1 cellular context compared by ENCODE assay signal in the genomic region with DNA sequence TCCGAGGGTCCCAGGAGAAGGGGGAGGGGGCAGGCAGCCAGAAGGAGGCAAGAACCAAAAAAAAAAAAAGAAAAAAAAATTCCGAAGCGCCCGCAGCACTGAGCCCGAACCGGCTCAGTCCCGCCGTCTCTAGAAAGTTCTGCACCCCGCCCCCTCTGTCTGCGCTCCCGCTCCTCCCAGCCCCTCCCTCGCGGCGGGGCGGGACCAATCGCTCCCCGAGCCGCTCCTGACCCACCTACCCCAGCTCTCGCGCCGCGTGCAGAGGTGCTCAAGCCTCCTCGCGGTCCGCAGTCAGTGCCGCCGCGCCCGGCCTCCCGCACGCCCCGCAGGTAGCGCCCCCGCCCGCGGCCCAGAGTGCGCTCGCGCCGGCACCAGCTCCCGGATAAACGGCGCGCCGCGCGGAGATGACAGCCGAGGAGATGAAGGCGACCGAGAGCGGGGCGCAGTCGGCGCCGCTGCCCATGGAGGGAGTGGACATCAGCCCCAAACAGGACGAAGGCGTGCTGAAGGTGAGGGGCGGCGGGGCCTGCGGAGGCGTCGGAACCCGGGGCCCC.
TF ChIP-seq lines count a peak whose summit lies in the region.

A gene with protein sequence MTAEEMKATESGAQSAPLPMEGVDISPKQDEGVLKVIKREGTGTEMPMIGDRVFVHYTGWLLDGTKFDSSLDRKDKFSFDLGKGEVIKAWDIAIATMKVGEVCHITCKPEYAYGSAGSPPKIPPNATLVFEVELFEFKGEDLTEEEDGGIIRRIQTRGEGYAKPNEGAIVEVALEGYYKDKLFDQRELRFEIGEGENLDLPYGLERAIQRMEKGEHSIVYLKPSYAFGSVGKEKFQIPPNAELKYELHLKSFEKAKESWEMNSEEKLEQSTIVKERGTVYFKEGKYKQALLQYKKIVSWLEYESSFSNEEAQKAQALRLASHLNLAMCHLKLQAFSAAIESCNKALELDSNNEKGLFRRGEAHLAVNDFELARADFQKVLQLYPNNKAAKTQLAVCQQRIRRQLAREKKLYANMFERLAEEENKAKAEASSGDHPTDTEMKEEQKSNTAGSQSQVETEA (plus strand): TSS at position 235 of the 554 bp plus-strand sequence. CDS start 170 bp downstream, at position 405.

TF ChIP-seq in HepG2, 621 proteins besides CTCF, POLR2A, EP300 and RAD21 (continued from another document and continues in another):
- TF ChIP-seq CENPT (CRISPR knock-in tag; IDR thresholded peaks at IDR 0.05; ENCODE audit: low read depth) (peak; percentile 48; the same call in 1 of the 2 replicates), ZNF430 (CRISPR knock-in tag; IDR thresholded peaks at IDR 0.05) (peak; percentile 87), ZNF567 (CRISPR knock-in tag; IDR thresholded peaks at IDR 0.05; ENCODE audit: borderline replicate concordance) (no peak), MIXL1 (CRISPR knock-in tag; IDR thresholded peaks at IDR 0.05) (0 out of 2 replicates have a peak, but pooled peaks have one; percentile 17), ZNF777 (CRISPR knock-in tag; IDR thresholded peaks at IDR 0.05) (peak; percentile 66), EED (CRISPR knock-in tag; IDR thresholded peaks at IDR 0.05) (peak; percentile 78; the same call in 1 of the 2 replicates), HNF4A (CRISPR knock-in tag; IDR thresholded peaks at IDR 0.05) (no peak), ZNF772 (CRISPR knock-in tag; IDR thresholded peaks at IDR 0.05) (peak; percentile 59; the same call in 1 of the 2 replicates), MTA1 (CRISPR knock-in tag; IDR thresholded peaks at IDR 0.05; ENCODE audit: borderline replicate concordance) (peak; percentile 79; the same call in 1 of the 2 replicates), ZNF883 (CRISPR knock-in tag; IDR thresholded peaks at IDR 0.05; ENCODE audit: not compliant biosample characterization) (peak; percentile 54), SAP130 (CRISPR knock-in tag; IDR thresholded peaks at IDR 0.05; ENCODE audit: low read depth) (peak; percentile 83), RFXAP (CRISPR knock-in tag; IDR thresholded peaks at IDR 0.05; ENCODE audit: borderline replicate concordance) (peak; percentile 63; the same call in 1 of the 2 replicates), ZSCAN25 (CRISPR knock-in tag; IDR thresholded peaks at IDR 0.05) (peak; percentile 65; the same call in 1 of the 2 replicates), KLF11 (CRISPR knock-in tag; IDR thresholded peaks at IDR 0.05) (0 out of 2 replicates have a peak, but pooled peaks have one; percentile 37), ZSCAN21 (CRISPR knock-in tag; IDR thresholded peaks at IDR 0.05; ENCODE audit: borderline replicate concordance) (peak; percentile 89; the same call in 1 of the 2 replicates), ZNF629 (CRISPR knock-in tag; conservative IDR thresholded peaks at IDR 0.05) (0 out of 2 replicates have a peak, but pooled peaks have one; percentile 18), ZNF607 (CRISPR knock-in tag; IDR thresholded peaks at IDR 0.05; ENCODE audit: borderline replicate concordance) (no peak), MTF2 (CRISPR knock-in tag; IDR thresholded peaks at IDR 0.05; ENCODE audit: borderline replicate concordance) (no peak), NFYC (CRISPR knock-in tag; IDR thresholded peaks at IDR 0.05) (peak; percentile 56), HOXA3 (CRISPR knock-in tag; IDR thresholded peaks at IDR 0.05) (peak; percentile 61; the same call in 1 of the 2 replicates), FOXO1 (CRISPR knock-in tag; IDR thresholded peaks at IDR 0.05) (peak; percentile 39; the same call in 1 of the 2 replicates), SMAD1 (CRISPR knock-in tag; IDR thresholded peaks at IDR 0.05; ENCODE audit: borderline replicate concordance, low read depth) (0 out of 2 replicates have a peak, but pooled peaks have one; percentile 34), ZNF709 (CRISPR knock-in tag; IDR thresholded peaks at IDR 0.05) (peak; percentile 95), MED1 (CRISPR knock-in tag; IDR thresholded peaks at IDR 0.05) (peak; percentile 59), SP1 (IDR thresholded peaks at IDR 0.05) (no peak), SP1 (CRISPR knock-in tag; IDR thresholded peaks at IDR 0.05) (peak; percentile 22; the same call in 1 of the 2 replicates), KLF16 (CRISPR knock-in tag; IDR thresholded peaks at IDR 0.05) (peak in 1 of 2 experiments; percentile 63; a peak in 1 of 4 replicates), ZNF552 (CRISPR knock-in tag; IDR thresholded peaks at IDR 0.05; ENCODE audit: borderline replicate concordance) (0 out of 2 replicates have a peak, but pooled peaks have one; percentile 25), KLF15 (CRISPR knock-in tag; IDR thresholded peaks at IDR 0.05; ENCODE audit: borderline replicate concordance) (peak; percentile 72; the same call in 1 of the 2 replicates), HES4 (CRISPR knock-in tag; IDR thresholded peaks at IDR 0.05; ENCODE audit: borderline replicate concordance) (peak; percentile 97), MATR3 (CRISPR knock-in tag; IDR thresholded peaks at IDR 0.05) (no peak), ELF3 (CRISPR knock-in tag; IDR thresholded peaks at IDR 0.05) (peak; percentile 49), ZNF225 (CRISPR knock-in tag; IDR thresholded peaks at IDR 0.05) (0 out of 2 replicates have a peak, but pooled peaks have one; percentile 58), ZNF768 (CRISPR knock-in tag; IDR thresholded peaks at IDR 0.05) (peak; percentile 42; the same call in 1 of the 2 replicates), ZNF510 (CRISPR knock-in tag; IDR thresholded peaks at IDR 0.05; ENCODE audit: low read depth) (no peak), ZNF839 (CRISPR knock-in tag; IDR thresholded peaks at IDR 0.05; ENCODE audit: borderline replicate concordance) (no peak)
- TF ChIP-seq, protein P1, sequence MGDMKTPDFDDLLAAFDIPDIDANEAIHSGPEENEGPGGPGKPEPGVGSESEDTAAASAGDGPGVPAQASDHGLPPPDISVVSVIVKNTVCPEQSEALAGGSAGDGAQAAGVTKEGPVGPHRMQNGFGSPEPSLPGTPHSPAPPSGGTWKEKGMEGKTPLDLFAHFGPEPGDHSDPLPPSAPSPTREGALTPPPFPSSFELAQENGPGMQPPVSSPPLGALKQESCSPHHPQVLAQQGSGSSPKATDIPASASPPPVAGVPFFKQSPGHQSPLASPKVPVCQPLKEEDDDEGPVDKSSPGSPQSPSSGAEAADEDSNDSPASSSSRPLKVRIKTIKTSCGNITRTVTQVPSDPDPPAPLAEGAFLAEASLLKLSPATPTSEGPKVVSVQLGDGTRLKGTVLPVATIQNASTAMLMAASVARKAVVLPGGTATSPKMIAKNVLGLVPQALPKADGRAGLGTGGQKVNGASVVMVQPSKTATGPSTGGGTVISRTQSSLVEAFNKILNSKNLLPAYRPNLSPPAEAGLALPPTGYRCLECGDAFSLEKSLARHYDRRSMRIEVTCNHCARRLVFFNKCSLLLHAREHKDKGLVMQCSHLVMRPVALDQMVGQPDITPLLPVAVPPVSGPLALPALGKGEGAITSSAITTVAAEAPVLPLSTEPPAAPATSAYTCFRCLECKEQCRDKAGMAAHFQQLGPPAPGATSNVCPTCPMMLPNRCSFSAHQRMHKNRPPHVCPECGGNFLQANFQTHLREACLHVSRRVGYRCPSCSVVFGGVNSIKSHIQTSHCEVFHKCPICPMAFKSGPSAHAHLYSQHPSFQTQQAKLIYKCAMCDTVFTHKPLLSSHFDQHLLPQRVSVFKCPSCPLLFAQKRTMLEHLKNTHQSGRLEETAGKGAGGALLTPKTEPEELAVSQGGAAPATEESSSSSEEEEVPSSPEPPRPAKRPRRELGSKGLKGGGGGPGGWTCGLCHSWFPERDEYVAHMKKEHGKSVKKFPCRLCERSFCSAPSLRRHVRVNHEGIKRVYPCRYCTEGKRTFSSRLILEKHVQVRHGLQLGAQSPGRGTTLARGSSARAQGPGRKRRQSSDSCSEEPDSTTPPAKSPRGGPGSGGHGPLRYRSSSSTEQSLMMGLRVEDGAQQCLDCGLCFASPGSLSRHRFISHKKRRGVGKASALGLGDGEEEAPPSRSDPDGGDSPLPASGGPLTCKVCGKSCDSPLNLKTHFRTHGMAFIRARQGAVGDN (CRISPR knock-in tag; IDR thresholded peaks at IDR 0.05): peak; percentile 92
- TF ChIP-seq, protein P2, sequence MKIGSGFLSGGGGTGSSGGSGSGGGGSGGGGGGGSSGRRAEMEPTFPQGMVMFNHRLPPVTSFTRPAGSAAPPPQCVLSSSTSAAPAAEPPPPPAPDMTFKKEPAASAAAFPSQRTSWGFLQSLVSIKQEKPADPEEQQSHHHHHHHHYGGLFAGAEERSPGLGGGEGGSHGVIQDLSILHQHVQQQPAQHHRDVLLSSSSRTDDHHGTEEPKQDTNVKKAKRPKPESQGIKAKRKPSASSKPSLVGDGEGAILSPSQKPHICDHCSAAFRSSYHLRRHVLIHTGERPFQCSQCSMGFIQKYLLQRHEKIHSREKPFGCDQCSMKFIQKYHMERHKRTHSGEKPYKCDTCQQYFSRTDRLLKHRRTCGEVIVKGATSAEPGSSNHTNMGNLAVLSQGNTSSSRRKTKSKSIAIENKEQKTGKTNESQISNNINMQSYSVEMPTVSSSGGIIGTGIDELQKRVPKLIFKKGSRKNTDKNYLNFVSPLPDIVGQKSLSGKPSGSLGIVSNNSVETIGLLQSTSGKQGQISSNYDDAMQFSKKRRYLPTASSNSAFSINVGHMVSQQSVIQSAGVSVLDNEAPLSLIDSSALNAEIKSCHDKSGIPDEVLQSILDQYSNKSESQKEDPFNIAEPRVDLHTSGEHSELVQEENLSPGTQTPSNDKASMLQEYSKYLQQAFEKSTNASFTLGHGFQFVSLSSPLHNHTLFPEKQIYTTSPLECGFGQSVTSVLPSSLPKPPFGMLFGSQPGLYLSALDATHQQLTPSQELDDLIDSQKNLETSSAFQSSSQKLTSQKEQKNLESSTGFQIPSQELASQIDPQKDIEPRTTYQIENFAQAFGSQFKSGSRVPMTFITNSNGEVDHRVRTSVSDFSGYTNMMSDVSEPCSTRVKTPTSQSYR (CRISPR knock-in tag; IDR thresholded peaks at IDR 0.05; ENCODE audit: borderline replicate concordance): peak; percentile 56; the same call in 1 of the 2 replicates
- TF ChIP-seq, protein P3, sequence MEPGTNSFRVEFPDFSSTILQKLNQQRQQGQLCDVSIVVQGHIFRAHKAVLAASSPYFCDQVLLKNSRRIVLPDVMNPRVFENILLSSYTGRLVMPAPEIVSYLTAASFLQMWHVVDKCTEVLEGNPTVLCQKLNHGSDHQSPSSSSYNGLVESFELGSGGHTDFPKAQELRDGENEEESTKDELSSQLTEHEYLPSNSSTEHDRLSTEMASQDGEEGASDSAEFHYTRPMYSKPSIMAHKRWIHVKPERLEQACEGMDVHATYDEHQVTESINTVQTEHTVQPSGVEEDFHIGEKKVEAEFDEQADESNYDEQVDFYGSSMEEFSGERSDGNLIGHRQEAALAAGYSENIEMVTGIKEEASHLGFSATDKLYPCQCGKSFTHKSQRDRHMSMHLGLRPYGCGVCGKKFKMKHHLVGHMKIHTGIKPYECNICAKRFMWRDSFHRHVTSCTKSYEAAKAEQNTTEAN (CRISPR knock-in tag; conservative IDR thresholded peaks at IDR 0.05): peak; percentile 42; the same call in 1 of the 2 replicates
- TF ChIP-seq, protein P4, sequence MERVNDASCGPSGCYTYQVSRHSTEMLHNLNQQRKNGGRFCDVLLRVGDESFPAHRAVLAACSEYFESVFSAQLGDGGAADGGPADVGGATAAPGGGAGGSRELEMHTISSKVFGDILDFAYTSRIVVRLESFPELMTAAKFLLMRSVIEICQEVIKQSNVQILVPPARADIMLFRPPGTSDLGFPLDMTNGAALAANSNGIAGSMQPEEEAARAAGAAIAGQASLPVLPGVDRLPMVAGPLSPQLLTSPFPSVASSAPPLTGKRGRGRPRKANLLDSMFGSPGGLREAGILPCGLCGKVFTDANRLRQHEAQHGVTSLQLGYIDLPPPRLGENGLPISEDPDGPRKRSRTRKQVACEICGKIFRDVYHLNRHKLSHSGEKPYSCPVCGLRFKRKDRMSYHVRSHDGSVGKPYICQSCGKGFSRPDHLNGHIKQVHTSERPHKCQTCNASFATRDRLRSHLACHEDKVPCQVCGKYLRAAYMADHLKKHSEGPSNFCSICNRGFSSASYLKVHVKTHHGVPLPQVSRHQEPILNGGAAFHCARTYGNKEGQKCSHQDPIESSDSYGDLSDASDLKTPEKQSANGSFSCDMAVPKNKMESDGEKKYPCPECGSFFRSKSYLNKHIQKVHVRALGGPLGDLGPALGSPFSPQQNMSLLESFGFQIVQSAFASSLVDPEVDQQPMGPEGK (CRISPR knock-in tag; IDR thresholded peaks at IDR 0.05): peak; percentile 63
- TF ChIP-seq, protein P5, sequence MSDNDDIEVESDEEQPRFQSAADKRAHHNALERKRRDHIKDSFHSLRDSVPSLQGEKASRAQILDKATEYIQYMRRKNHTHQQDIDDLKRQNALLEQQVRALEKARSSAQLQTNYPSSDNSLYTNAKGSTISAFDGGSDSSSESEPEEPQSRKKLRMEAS (IDR thresholded peaks at IDR 0.05): peak; percentile 96
- TF ChIP-seq, protein P6, sequence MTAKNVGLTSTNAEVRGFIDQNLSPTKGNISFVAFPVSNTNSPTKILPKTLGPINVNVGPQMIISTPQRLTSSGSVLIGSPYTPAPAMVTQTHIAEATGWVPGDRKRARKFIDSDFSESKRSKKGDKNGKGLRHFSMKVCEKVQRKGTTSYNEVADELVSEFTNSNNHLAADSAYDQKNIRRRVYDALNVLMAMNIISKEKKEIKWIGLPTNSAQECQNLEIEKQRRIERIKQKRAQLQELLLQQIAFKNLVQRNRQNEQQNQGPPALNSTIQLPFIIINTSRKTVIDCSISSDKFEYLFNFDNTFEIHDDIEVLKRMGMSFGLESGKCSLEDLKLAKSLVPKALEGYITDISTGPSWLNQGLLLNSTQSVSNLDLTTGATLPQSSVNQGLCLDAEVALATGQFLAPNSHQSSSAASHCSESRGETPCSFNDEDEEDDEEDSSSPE (CRISPR knock-in tag; IDR thresholded peaks at IDR 0.05): peak; percentile 85
- TF ChIP-seq, protein P7, sequence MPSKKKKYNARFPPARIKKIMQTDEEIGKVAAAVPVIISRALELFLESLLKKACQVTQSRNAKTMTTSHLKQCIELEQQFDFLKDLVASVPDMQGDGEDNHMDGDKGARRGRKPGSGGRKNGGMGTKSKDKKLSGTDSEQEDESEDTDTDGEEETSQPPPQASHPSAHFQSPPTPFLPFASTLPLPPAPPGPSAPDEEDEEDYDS (CRISPR knock-in tag; IDR thresholded peaks at IDR 0.05): peak; percentile 72; the same call in 1 of the 2 replicates
- TF ChIP-seq, protein P8, sequence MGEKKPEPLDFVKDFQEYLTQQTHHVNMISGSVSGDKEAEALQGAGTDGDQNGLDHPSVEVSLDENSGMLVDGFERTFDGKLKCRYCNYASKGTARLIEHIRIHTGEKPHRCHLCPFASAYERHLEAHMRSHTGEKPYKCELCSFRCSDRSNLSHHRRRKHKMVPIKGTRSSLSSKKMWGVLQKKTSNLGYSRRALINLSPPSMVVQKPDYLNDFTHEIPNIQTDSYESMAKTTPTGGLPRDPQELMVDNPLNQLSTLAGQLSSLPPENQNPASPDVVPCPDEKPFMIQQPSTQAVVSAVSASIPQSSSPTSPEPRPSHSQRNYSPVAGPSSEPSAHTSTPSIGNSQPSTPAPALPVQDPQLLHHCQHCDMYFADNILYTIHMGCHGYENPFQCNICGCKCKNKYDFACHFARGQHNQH (CRISPR knock-in tag; IDR thresholded peaks at IDR 0.05): 0 out of 2 replicates have a peak, but pooled peaks have one; percentile 22
- TF ChIP-seq, protein P9, sequence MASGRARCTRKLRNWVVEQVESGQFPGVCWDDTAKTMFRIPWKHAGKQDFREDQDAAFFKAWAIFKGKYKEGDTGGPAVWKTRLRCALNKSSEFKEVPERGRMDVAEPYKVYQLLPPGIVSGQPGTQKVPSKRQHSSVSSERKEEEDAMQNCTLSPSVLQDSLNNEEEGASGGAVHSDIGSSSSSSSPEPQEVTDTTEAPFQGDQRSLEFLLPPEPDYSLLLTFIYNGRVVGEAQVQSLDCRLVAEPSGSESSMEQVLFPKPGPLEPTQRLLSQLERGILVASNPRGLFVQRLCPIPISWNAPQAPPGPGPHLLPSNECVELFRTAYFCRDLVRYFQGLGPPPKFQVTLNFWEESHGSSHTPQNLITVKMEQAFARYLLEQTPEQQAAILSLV (CRISPR knock-in tag; IDR thresholded peaks at IDR 0.05; ENCODE audit: borderline replicate concordance): 0 out of 2 replicates have a peak, but pooled peaks have one; percentile 54
